9 cellular contexts compared by ENCODE assay signal in the genomic region with DNA sequence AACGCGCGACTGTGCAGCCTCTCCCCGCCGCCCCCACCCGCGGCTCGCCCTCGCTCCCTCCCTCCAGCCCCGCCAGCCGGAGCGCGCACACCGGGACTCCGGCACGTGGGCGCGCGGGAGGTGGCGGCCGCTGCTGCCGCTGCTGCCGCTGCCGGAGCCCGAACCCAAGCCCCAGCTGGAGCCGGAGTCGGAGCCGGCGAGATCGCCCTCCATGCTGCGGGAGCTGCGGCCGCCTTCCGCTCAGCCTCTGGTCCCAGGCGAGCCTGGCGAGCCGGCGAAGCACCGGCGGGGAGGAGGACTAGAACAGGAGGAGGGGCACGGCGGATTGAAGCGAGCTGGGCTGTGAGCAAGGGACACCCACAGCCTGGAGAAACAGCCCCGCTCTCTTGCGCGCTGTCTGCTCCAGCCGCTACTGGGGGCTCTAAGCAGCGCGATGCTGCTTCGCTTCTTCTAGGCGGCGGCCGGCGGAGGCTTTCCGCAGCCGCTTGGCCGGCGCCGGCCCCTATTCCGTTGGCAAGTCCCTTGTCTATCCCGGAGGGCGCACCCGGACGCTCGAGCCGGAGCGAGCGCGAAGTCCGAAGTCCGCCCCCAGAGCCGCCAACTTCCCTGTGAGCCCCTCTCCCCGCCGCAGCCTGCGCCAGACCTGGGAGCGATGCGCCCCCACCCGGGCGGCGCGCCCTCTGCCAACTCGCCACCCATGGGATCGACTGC.
DNase-seq lines count a peak whose midpoint lies in the region; ATAC-seq, FAIRE-seq and TF ChIP-seq lines count a peak whose summit lies in the region.
"Had no signal": no experiment of that assay in that cellular context is flagged by ENCODE, and none has a peak within 500 bp of the region (broad histone marks: within the 10 kb centered on the region; RNA-seq: fewer than 3 reads in every experiment).

No MANE protein-coding gene starts in this region.

- peaks cover 77% of the 10 kb centered on the region for H3K27me3 Mint-ChIP-seq in astrocyte (ENCODE audit: low read depth, unreplicated experiment)
- peaks cover 88% of the 10 kb centered on the region for H3K27me3 Mint-ChIP-seq in progenitor cell of endocrine pancreas

- H3K36me3 ChIP-seq in astrocyte (ENCODE audit: insufficient read depth, low read length), result no peaks in the 10 kb centered on the region

- peak; percentile 28 for DNase-seq in NCI-H1092 (lab: John Stamatoyannopoulos, UW)
- DNase-seq in astrocyte (ENCODE audit: low read depth), result peak; percentile 47
- peak; percentile 38 to 71 for DNase-seq in hippocampal formation (lab: John Stamatoyannopoulos, UW)
- peak; percentile 51 for DNase-seq in progenitor cell of endocrine pancreas (ENCODE audit: low spot score, unreplicated experiment)
- DNase-seq in hepatic stellate cell (ENCODE audit: low spot score), result no peak
- DNase-seq in T-helper 9 cell, result no peak

- H3K27ac Mint-ChIP-seq in astrocyte (ENCODE audit: unreplicated experiment), result no peak overlapping the region
- no peak overlapping the region for H3K27ac Mint-ChIP-seq in progenitor cell of endocrine pancreas

- H2AFZ ChIP-seq in astrocyte (ENCODE audit: low read depth, low read length), result peak overlapping the region; percentile 69

- H3K4me2 ChIP-seq in astrocyte (ENCODE audit: low read length), result peak overlapping the region; percentile 81

- H3K4me1 Mint-ChIP-seq in astrocyte (ENCODE audit: low read depth, unreplicated experiment) (peaks cover 5% of the 10 kb centered on the region), progenitor cell of endocrine pancreas (ENCODE audit: low read depth) (peaks cover 1% of the 10 kb centered on the region)

- H3K36me3 Mint-ChIP-seq in astrocyte (ENCODE audit: low read depth, unreplicated experiment), result no peaks in the 10 kb centered on the region
- H3K36me3 Mint-ChIP-seq in progenitor cell of endocrine pancreas (ENCODE audit: insufficient read depth), result no peaks in the 10 kb centered on the region

- H3K27ac ChIP-seq in astrocyte (ENCODE audit: low read depth, low read length), result no peak overlapping the region
- H3K27ac ChIP-seq: epithelial cell of prostate had no signal

- H3K4me3 ChIP-seq in astrocyte (ENCODE audit: insufficient read depth, low read depth, low read length), result peak overlapping the region; percentile 50

- H3K4me3 Mint-ChIP-seq in astrocyte (ENCODE audit: unreplicated experiment) (peak overlapping the region; percentile 86), progenitor cell of endocrine pancreas (ENCODE audit: low read depth) (peak overlapping the region; percentile 47)

- ATAC-seq in HG03521 (IDR thresholded peaks at IDR 0.05; ENCODE audit: unreplicated experiment) (no peak), HG02588 (IDR thresholded peaks at IDR 0.05; ENCODE audit: unreplicated experiment) (no peak)

- FAIRE-seq in astrocyte (lab: Jason Lieb, UNC), result no peak

- H3K9me3 ChIP-seq in astrocyte (ENCODE audit: insufficient read depth, low read depth, low read length), result no peaks in the 10 kb centered on the region

- H3K9me3 Mint-ChIP-seq in astrocyte (ENCODE audit: unreplicated experiment) (peaks cover 7% of the 10 kb centered on the region), progenitor cell of endocrine pancreas (ENCODE audit: low read depth) (no peaks in the 10 kb centered on the region)

- peaks cover 30% of the 10 kb centered on the region for H3K27me3 ChIP-seq in astrocyte (ENCODE audit: insufficient read depth, low read length)

- H3K79me2 ChIP-seq in astrocyte (ENCODE audit: insufficient read depth, low read length), result no peaks in the 10 kb centered on the region

- H3K9ac ChIP-seq in astrocyte (ENCODE audit: low read length), result no peak overlapping the region

- H4K20me1 ChIP-seq in astrocyte (ENCODE audit: insufficient read depth, low read length), result no peaks in the 10 kb centered on the region

- H3K4me1 ChIP-seq in astrocyte (ENCODE audit: insufficient read depth, low read length), result no peaks in the 10 kb centered on the region

- no peak for TF ChIP-seq CTCF in astrocyte (IDR thresholded peaks at IDR 0.05; ENCODE audit: insufficient read depth, low read depth, low read length)
- TF ChIP-seq CTCF in progenitor cell of endocrine pancreas (IDR thresholded peaks at IDR 0.05; ENCODE audit: unreplicated experiment), result peak; percentile 17

Comparison
In these comparisons a context has a peak if more than half of its experiments do, and no peak if none do; other contexts are left out.
1. DNase-seq: peak in NCI-H1092 (single experiment), astrocyte (single experiment), hippocampal formation (2 of 2) and progenitor cell of endocrine pancreas (single experiment); none in hepatic stellate cell (single experiment) and T-helper 9 cell (single experiment).